In the genomic region with DNA sequence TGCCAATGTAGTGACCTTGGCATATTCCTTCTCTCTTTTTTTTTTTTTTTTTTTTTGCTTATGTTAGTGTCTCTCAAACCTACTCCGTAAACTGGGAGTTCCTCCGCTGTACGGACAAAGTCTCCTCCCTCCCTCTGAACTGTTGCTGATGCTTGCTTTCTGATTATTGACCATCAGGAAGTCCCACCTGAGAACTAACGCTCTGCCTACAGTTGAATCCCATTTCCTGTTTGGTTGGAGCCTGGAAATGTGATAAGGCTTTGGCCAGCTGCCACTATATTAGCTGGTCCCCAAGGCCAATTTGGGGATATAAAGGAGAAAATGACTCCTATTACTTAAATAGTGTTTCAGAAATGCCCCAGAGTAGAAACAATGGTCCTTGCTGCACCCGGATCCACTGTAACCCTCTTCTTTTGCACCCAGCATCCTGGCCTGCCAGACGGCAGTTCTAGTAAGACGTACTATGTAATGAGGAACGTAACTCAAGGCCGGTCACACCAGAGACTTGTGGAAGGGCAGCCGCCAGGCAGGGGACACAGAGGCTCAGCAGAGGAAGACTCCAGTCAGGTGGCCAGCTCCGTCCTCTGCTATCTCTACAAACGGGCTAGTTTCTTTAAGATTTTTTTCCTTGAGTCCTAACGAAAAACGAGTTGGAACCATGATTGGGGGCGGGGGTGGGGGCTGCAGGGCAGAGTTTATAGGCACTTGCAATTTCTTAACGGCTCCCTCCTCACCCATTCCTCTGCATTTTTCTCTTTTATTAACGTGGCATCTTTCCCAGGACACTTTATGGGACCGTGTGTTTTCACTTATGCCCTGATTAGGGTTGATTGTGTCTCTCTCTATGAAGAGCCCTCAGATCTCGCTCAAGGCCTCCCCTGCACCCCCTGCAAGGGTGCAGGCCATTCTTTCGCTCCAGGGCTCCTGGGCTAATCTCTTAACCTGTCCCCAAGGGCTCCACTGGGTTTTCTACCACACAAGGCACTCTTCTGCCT, we compare ENCODE assay signal across 19 cellular contexts.
A peak's percentile ranks its signal among the peaks of the same experiment; 100 is the strongest.
DNase-seq lines count a peak whose midpoint lies in the region; ATAC-seq and TF ChIP-seq lines count a peak whose summit lies in the region.
"Had no signal": no experiment of that assay in that cellular context is flagged by ENCODE, and none has a peak within 500 bp of the region (broad histone marks: within the 10 kb centered on the region; RNA-seq: fewer than 3 reads in every experiment).

No MANE protein-coding gene starts in this region.

- POLR2A ChIA-PET in activated CD4-positive, alpha-beta memory T cell treated with anti-CD3 and anti-CD28 coated beads for 36 hours (lab: Charles Lee), result no interaction called here

- peaks cover 87% of the 10 kb centered on the region for H3K4me1 ChIP-seq in SJCRH30
- H3K4me1 ChIP-seq in stomach, result peaks cover 8 to 67% (median 48%) of the 10 kb centered on the region in 4 donors
- H3K4me1 ChIP-seq: colonic mucosa had no signal

- TF ChIP-seq CTCF in stomach (IDR thresholded peaks at IDR 0.05), result no peak

- peak; percentile 54 for ATAC-seq in left colon
- ATAC-seq: naive thymus-derived CD4-positive, alpha-beta T cell had no signal

- no peak for TF ChIP-seq POLR2A in stomach (IDR thresholded peaks at IDR 0.05)

- peak; percentile 60 for DNase-seq in GM04504 (ENCODE audit: low read depth)
- DNase-seq in SJCRH30, result peak in 1 of 2 experiments; percentile 59
- no peak for DNase-seq in left colon
- DNase-seq in stomach, result no peak
- no peak for DNase-seq in activated CD4-positive, alpha-beta memory T cell treated with anti-CD3 and anti-CD28 coated beads for 36 hours
- DNase-seq in NCI-H526 (lab: John Stamatoyannopoulos, UW), result no peak
- no peak for DNase-seq in NCI-H1048 (lab: John Stamatoyannopoulos, UW)
- DNase-seq: activated CD4-positive, alpha-beta T cell treated with anti-CD3 and anti-CD28 coated beads, Interleukin-2, amount 50 U/mL, for 4 hours; activated naive CD4-positive, alpha-beta T cell treated with anti-CD3 and anti-CD28 coated beads, Interleukin-2, amount 50 U/mL, for 16 hours; colonic mucosa; H7; KBM-7; naive thymus-derived CD4-positive, alpha-beta T cell; NCI-H1436; NCI-H2227 treated with DMSO at 0.1 percent for 48 hours; NK-92 treated with Interleukin-12 subunit alpha and Interleukin-12 subunit beta, amount 100 ng/mL, for 24 hours; retina had no signal

- CTCF ChIA-PET in activated CD4-positive, alpha-beta memory T cell treated with anti-CD3 and anti-CD28 coated beads for 36 hours (lab: Charles Lee), result interaction anchor here (0.8 kb wide), 1 partner anchor 413 kb away, joined by 3 read pairs; no protein-coding TSS in a partner anchor

- no peaks in the 10 kb centered on the region for H3K36me3 Mint-ChIP-seq in activated CD4-positive, alpha-beta memory T cell treated with anti-CD3 and anti-CD28 coated beads for 36 hours
- H3K36me3 Mint-ChIP-seq: naive thymus-derived CD4-positive, alpha-beta T cell had no signal

- no peak overlapping the region for H3K27ac Mint-ChIP-seq in activated CD4-positive, alpha-beta memory T cell treated with anti-CD3 and anti-CD28 coated beads for 36 hours
- H3K27ac Mint-ChIP-seq: B cell; naive thymus-derived CD4-positive, alpha-beta T cell; stimulated activated naive CD8-positive, alpha-beta T cell treated with anti-CD3 and anti-CD28 coated beads, Interleukin-15, Interleukin-2, amounts not matched to agents 100 ng/mL and 50 ng/mL, for 24 hours had no signal

- no peaks in the 10 kb centered on the region for H3K9me3 Mint-ChIP-seq in activated CD4-positive, alpha-beta memory T cell treated with anti-CD3 and anti-CD28 coated beads for 36 hours
- H3K9me3 Mint-ChIP-seq: naive thymus-derived CD4-positive, alpha-beta T cell; stimulated activated naive CD8-positive, alpha-beta T cell treated with anti-CD3 and anti-CD28 coated beads, Interleukin-15, Interleukin-2, amounts not matched to agents 100 ng/mL and 50 ng/mL, for 24 hours had no signal

- peaks cover 12% of the 10 kb centered on the region for H3K27me3 Mint-ChIP-seq in activated CD4-positive, alpha-beta memory T cell treated with anti-CD3 and anti-CD28 coated beads for 36 hours

- H3K4me3 Mint-ChIP-seq in activated CD4-positive, alpha-beta memory T cell treated with anti-CD3 and anti-CD28 coated beads for 36 hours, result no peak overlapping the region
- H3K4me3 Mint-ChIP-seq: B cell; naive thymus-derived CD4-positive, alpha-beta T cell; stimulated activated naive CD8-positive, alpha-beta T cell treated with anti-CD3 and anti-CD28 coated beads, Interleukin-15, Interleukin-2, amounts not matched to agents 100 ng/mL and 50 ng/mL, for 24 hours had no signal

- H3K36me3 ChIP-seq in SJCRH30 (no peaks in the 10 kb centered on the region), stomach (no peaks in the 10 kb centered on the region)
- H3K36me3 ChIP-seq: colonic mucosa had no signal

- H3K4me3 ChIP-seq in SJCRH30 (no peak overlapping the region), stomach (no peak overlapping the region)
- H3K4me3 ChIP-seq: colonic mucosa had no signal

- H3K27me3 ChIP-seq in SJCRH30, result no peaks in the 10 kb centered on the region
- peaks cover 0 to 13% (median 8%) of the 10 kb centered on the region in 3 donors for H3K27me3 ChIP-seq in stomach
- H3K27me3 ChIP-seq: colonic mucosa had no signal

- no peaks in the 10 kb centered on the region for H3K4me1 Mint-ChIP-seq in activated CD4-positive, alpha-beta memory T cell treated with anti-CD3 and anti-CD28 coated beads for 36 hours (ENCODE audit: low read depth)
- H3K4me1 Mint-ChIP-seq: B cell; naive thymus-derived CD4-positive, alpha-beta T cell had no signal

- H3K27ac ChIP-seq in SJCRH30 (peak overlapping the region; percentile 100), stomach (peak overlapping the region in 3 of 5 donors; percentile 37 to 81 (median 59))
- H3K27ac ChIP-seq: colonic mucosa had no signal

- H3K9me3 ChIP-seq in SJCRH30 (replicated peaks), result no peaks in the 10 kb centered on the region
- H3K9me3 ChIP-seq in stomach, result no peaks in the 10 kb centered on the region
- H3K9me3 ChIP-seq: colonic mucosa had no signal

- 57 to 60% (median 58%) methylated on average over 20 of the region's 20 CpGs for WGBS in stomach, 5 donors

- no peak for TF ChIP-seq EP300 in stomach (IDR thresholded peaks at IDR 0.05)

- intact Hi-C loops in left colon (cut with DNase I, micrococcal nuclease), result no loop called here
- intact Hi-C loops in stomach (cut with DNase I; ENCODE audit: low total_unique reads), result loop anchor here (10.0 kb wide), 1 partner anchor 71 kb away; a partner anchor contains a TSS
- intact Hi-C loops in activated CD4-positive, alpha-beta memory T cell treated with anti-CD3 and anti-CD28 coated beads for 36 hours (cut with micrococcal nuclease), result no loop called here
